ENCODE assay signal across 1 cellular context in genomic region chr5:109485030-109485429, GRCh38.
A peak's percentile ranks its signal among the peaks of the same experiment; 100 is the strongest.
TF ChIP-seq lines count a peak whose summit lies in the region.

No MANE protein-coding gene starts in this region.

TF ChIP-seq in HEK293, 187 proteins besides CTCF, POLR2A, EP300 and RAD21 (continued from another document):
- no peak for TF ChIP-seq ZNF518A (tag by site-specific recombination; conservative IDR thresholded peaks at IDR 0.05; ENCODE audit: low read depth)
- TF ChIP-seq ZNF184 (tag by site-specific recombination; IDR thresholded peaks at IDR 0.05) = peak; percentile 85
- 0 out of 2 replicates have a peak, but pooled peaks have one; percentile 26 for TF ChIP-seq KLF10 (tag by site-specific recombination; IDR thresholded peaks at IDR 0.05)
- no peak for TF ChIP-seq ZNF791 (tag by site-specific recombination; IDR thresholded peaks at IDR 0.05)
- TF ChIP-seq ZBTB17 (tag by site-specific recombination; IDR thresholded peaks at IDR 0.05) = peak; percentile 63
- no peak for TF ChIP-seq ZNF677 (tag by site-specific recombination; IDR thresholded peaks at IDR 0.05)
- TF ChIP-seq ZNF335 (tag by site-specific recombination; conservative IDR thresholded peaks at IDR 0.05) = 0 out of 2 replicates have a peak, but pooled peaks have one; percentile 10
- peak; percentile 96 for TF ChIP-seq ZNF660 (tag by site-specific recombination; IDR thresholded peaks at IDR 0.05)
- 0 out of 2 replicates have a peak, but pooled peaks have one; percentile 46 for TF ChIP-seq IKZF3 (tag by site-specific recombination; IDR thresholded peaks at IDR 0.05)
- peak; percentile 75 for TF ChIP-seq ZBTB44 (tag by site-specific recombination; IDR thresholded peaks at IDR 0.05)
- TF ChIP-seq ZNF561 (tag by site-specific recombination; IDR thresholded peaks at IDR 0.05; ENCODE audit: borderline replicate concordance) = 0 out of 2 replicates have a peak, but pooled peaks have one; percentile 48
